In genomic region chr15:43134157-43134637, GRCh38 we compare ENCODE assay signal across 8 cellular contexts. TPM values are rescaled to one million over a fixed set of nuclear protein-coding genes. Genes with fewer than 3 reads are reported as not detected.
A peak's percentile ranks its signal among the peaks of the same experiment; 100 is the strongest.
DNase-seq lines count a peak whose midpoint lies in the region; ATAC-seq, FAIRE-seq and TF ChIP-seq lines count a peak whose summit lies in the region.

No MANE protein-coding gene starts in this region.

- H3K4me3 ChIP-seq in BJ (ENCODE audit: low read depth, low read length) (peak overlapping the region; percentile 62), GM23248 (peak overlapping the region; percentile 82), RWPE2 (ENCODE audit: severe bottlenecking) (peak overlapping the region; percentile 65), endothelial cell of umbilical vein (replicated peaks in 1 of 3; ENCODE audit: insufficient read depth in 1 of 3, low read depth in 1 of 3, low read length in 3 of 3) (peak overlapping the region; percentile 17 to 73 (median 64)), neural cell (ENCODE audit: low read length) (peak overlapping the region; percentile 70)

- ATAC-seq in RWPE2 (ENCODE audit: low read depth) (peak; percentile 38), GM18867 (IDR thresholded peaks at IDR 0.05; ENCODE audit: unreplicated experiment) (no peak), GM18873 (IDR thresholded peaks at IDR 0.05; ENCODE audit: low FRiP score, unreplicated experiment) (no peak), GM19467 (IDR thresholded peaks at IDR 0.05; ENCODE audit: unreplicated experiment) (no peak)

- peak overlapping the region; percentile 97 for H2AFZ ChIP-seq in GM23248
- peak overlapping the region; percentile 97 for H2AFZ ChIP-seq in endothelial cell of umbilical vein (ENCODE audit: low read depth, low read length)
- H2AFZ ChIP-seq in neural cell (ENCODE audit: low read depth, low read length), result no peak overlapping the region

- no peak for TF ChIP-seq EP300 in neural cell (conservative IDR thresholded peaks at IDR 0.05; ENCODE audit: poor library complexity, severe bottlenecking)

- H3K4me2 ChIP-seq in GM23248 (ENCODE audit: unreplicated experiment) (peak overlapping the region; percentile 81), endothelial cell of umbilical vein (ENCODE audit: insufficient read depth, low read length) (peak overlapping the region; percentile 89), neural cell (ENCODE audit: low read length) (peak overlapping the region; percentile 38)

- POLR2A ChIA-PET in BJ (lab: Charles Lee), result no interaction called here
- POLR2A ChIA-PET in endothelial cell of umbilical vein (lab: Charles Lee), result no interaction called here

- CTCF ChIA-PET in BJ (lab: Yijun Ruan, JAX) (interaction anchor here (1.2 kb wide), 1 partner anchor 91 kb away, joined by 3 read pairs; no protein-coding TSS in a partner anchor), endothelial cell of umbilical vein (lab: Charles Lee) (interaction anchor here (2.4 kb wide), 1 partner anchor 70 kb away, joined by 8 read pairs; no protein-coding TSS in a partner anchor)

- H3K27ac ChIP-seq in GM23248, result no peak overlapping the region
- H3K27ac ChIP-seq in RWPE2 (ENCODE audit: poor library complexity, severe bottlenecking), result peak overlapping the region; percentile 32
- no peak overlapping the region for H3K27ac ChIP-seq in endothelial cell of umbilical vein (ENCODE audit: insufficient read depth, low read depth, low read length)
- no peak overlapping the region for H3K27ac ChIP-seq in neural cell (ENCODE audit: low read length)

- H3K9me1 ChIP-seq in endothelial cell of umbilical vein (replicated peaks; ENCODE audit: control insufficient read depth, extremely low read depth, insufficient read depth, low read length), result no peaks in the 10 kb centered on the region

- no peaks in the 10 kb centered on the region for H4K20me1 ChIP-seq in GM23248 (ENCODE audit: insufficient read depth)
- H4K20me1 ChIP-seq in endothelial cell of umbilical vein (replicated peaks; ENCODE audit: control insufficient read depth, extremely low read depth, insufficient read depth, low read length), result no peaks in the 10 kb centered on the region
- H4K20me1 ChIP-seq in neural cell (ENCODE audit: insufficient read depth), result no peaks in the 10 kb centered on the region

- H3F3A ChIP-seq in GM23248 (ENCODE audit: insufficient read depth) (0 out of 2 replicates have a peak, but pooled peaks cover 7% of the 10 kb centered on the region), neural cell (ENCODE audit: insufficient read depth, low read length, poor library complexity, severe bottlenecking) (no peaks in the 10 kb centered on the region)

- no peak for TF ChIP-seq POLR2A in endothelial cell of umbilical vein (IDR thresholded peaks at IDR 0.05; ENCODE audit: low read depth, low read length)

- 0 out of 2 replicates have a peak, but pooled peaks cover 6% of the 10 kb centered on the region for H3K79me2 ChIP-seq in GM23248 (ENCODE audit: insufficient read depth)
- no peaks in the 10 kb centered on the region for H3K79me2 ChIP-seq in endothelial cell of umbilical vein (ENCODE audit: control insufficient read depth, insufficient read depth, low read length)
- H3K79me2 ChIP-seq in neural cell (replicated peaks; ENCODE audit: insufficient read depth, low read length), result no peaks in the 10 kb centered on the region

- FAIRE-seq in endothelial cell of umbilical vein (lab: Jason Lieb, UNC), result no peak

- TF ChIP-seq CTCF in BJ (IDR thresholded peaks at IDR 0.05; ENCODE audit: insufficient read depth, low read depth, low read length) (no peak), RWPE2 (IDR thresholded peaks at IDR 0.05; ENCODE audit: poor library complexity, severe bottlenecking) (no peak), endothelial cell of umbilical vein (IDR thresholded peaks at IDR 0.05; ENCODE audit: extremely low read depth in 1 of 2, insufficient read depth in 1 of 2, low read depth in 1 of 2, low read length in 2 of 2) (no peak), neural cell (IDR thresholded peaks at IDR 0.05; ENCODE audit: poor library complexity, severe bottlenecking) (no peak)

- H3K27me3 ChIP-seq in BJ (ENCODE audit: control insufficient read depth, insufficient read depth, low read length), result no peaks in the 10 kb centered on the region
- no peaks in the 10 kb centered on the region for H3K27me3 ChIP-seq in GM23248 (replicated peaks; ENCODE audit: insufficient read depth)
- no peaks in the 10 kb centered on the region for H3K27me3 ChIP-seq in RWPE2 (ENCODE audit: insufficient read depth, poor library complexity, severe bottlenecking)
- no peaks in the 10 kb centered on the region for H3K27me3 ChIP-seq in endothelial cell of umbilical vein (ENCODE audit: control insufficient read depth in 2 of 2, insufficient read depth in 2 of 2, low read length in 2 of 2)
- peaks cover 16% of the 10 kb centered on the region for H3K27me3 ChIP-seq in neural cell (ENCODE audit: insufficient read depth, low read depth, low read length)

- in situ Hi-C loops in GM23248 (cut with MboI), result no loop called here

- H3K9ac ChIP-seq in GM23248, result peak overlapping the region; percentile 82
- H3K9ac ChIP-seq in endothelial cell of umbilical vein (replicated peaks; ENCODE audit: extremely low read depth, insufficient read depth, low read length), result peak overlapping the region; percentile 61
- H3K9ac ChIP-seq in neural cell (ENCODE audit: low read length), result peak overlapping the region; percentile 58

- DNase-seq in BJ (ENCODE audit: low read depth) (no peak), GM23248 (peak; percentile 17), RWPE2 (ENCODE audit: low spot score) (no peak), endothelial cell of umbilical vein (ENCODE audit: low read depth, low spot score) (peak; percentile 7)

- intact Hi-C loops in endothelial cell of umbilical vein (cut with micrococcal nuclease), result no loop called here

- peaks cover 13% of the 10 kb centered on the region for H3K4me1 ChIP-seq in GM23248 (ENCODE audit: insufficient read depth)
- peaks cover 11% of the 10 kb centered on the region for H3K4me1 ChIP-seq in RWPE2 (ENCODE audit: insufficient read depth, poor library complexity, severe bottlenecking)
- peaks cover 11% of the 10 kb centered on the region for H3K4me1 ChIP-seq in endothelial cell of umbilical vein (ENCODE audit: control insufficient read depth, extremely low read depth, insufficient read depth, low read length)

- no peaks in the 10 kb centered on the region for H3K9me2 ChIP-seq in GM23248 (ENCODE audit: insufficient read depth)
- H3K9me2 ChIP-seq in neural cell (ENCODE audit: insufficient read depth, low read length), result no peaks in the 10 kb centered on the region

- dilution Hi-C loops in endothelial cell of umbilical vein (cut with MboI; ENCODE audit: extremely low pct_ligation_motif_present, low sequenced_read_pairs), result no loop called here

- H3K9me3 ChIP-seq in GM23248 (ENCODE audit: low read depth), result no peaks in the 10 kb centered on the region
- no peaks in the 10 kb centered on the region for H3K9me3 ChIP-seq in RWPE2 (ENCODE audit: severe bottlenecking)
- H3K9me3 ChIP-seq in endothelial cell of umbilical vein (replicated peaks; ENCODE audit: control insufficient read depth, insufficient read depth, low read length), result no peaks in the 10 kb centered on the region
- H3K9me3 ChIP-seq in neural cell (ENCODE audit: low read length), result no peaks in the 10 kb centered on the region

- no peak for TF ChIP-seq RAD21 in neural cell (conservative IDR thresholded peaks at IDR 0.05)

- 12% methylated on average over 12 of the region's 12 CpGs for WGBS in GM23248 (ENCODE audit: low coverage in 1 of 2, low lambda C conversion rate in 2 of 2, missing lambda C conversion rate in 2 of 2), 2 experiments

- H3K36me3 ChIP-seq in BJ (ENCODE audit: control insufficient read depth, insufficient read depth, low read length), result no peaks in the 10 kb centered on the region; the same call in 1 of the 2 replicates
- H3K36me3 ChIP-seq in GM23248 (ENCODE audit: low read depth), result no peaks in the 10 kb centered on the region
- H3K36me3 ChIP-seq in RWPE2 (ENCODE audit: low read depth), result peaks cover 34% of the 10 kb centered on the region
- H3K36me3 ChIP-seq in endothelial cell of umbilical vein (ENCODE audit: control insufficient read depth in 2 of 2, extremely low read depth in 1 of 2, insufficient read depth in 2 of 2, low read length in 2 of 2), result peaks cover 0 to 10% of the 10 kb centered on the region in 2 experiments
- H3K36me3 ChIP-seq in neural cell (ENCODE audit: insufficient read depth, low read length), result no peaks in the 10 kb centered on the region

- BruUV-seq in endothelial cell of umbilical vein (replicated peaks; lab: Mats Ljungman, UMichigan), result no TSS peak

RNA-seq across cellular contexts. Expression of gene TMEM62, which starts 0.8 kb away (rescaled TPM):
- polyA plus RNA-seq in BJ (2011; rRNA removed), result 4.2 and 6.6 TPM in 2 replicates
- 2.0 and 3.2 TPM in 2 replicates for polyA minus RNA-seq in BJ (2011; rRNA and poly(A)+ RNA removed)
- total RNA-seq in GM23248 (2014; rRNA removed; shearing (Covaris generic)), result 5.9 and 11.2 TPM in 2 replicates
- polyA plus RNA-seq in GM23248 (2016; fragmentation: Nextera tagmentation; extraction: Ambion mirVana), result 6.5 and 8.2 TPM in 2 replicates
- total RNA-seq in endothelial cell of umbilical vein, result 17.6 and 22.2 TPM in 2 replicates
- 9.1 and 10.4 TPM in 2 replicates for polyA plus RNA-seq in endothelial cell of umbilical vein
- 5.7 and 6.0 TPM in 2 replicates for polyA plus RNA-seq in endothelial cell of umbilical vein (2011; cell fraction: cytosol; rRNA removed)
- polyA plus RNA-seq in endothelial cell of umbilical vein (2011; cell fraction: nucleus; rRNA removed), result 23.9 and 32.2 TPM in 2 replicates
- polyA plus RNA-seq in endothelial cell of umbilical vein (2012), result 4.9 and 8.2 TPM in 2 replicates
- polyA minus RNA-seq in endothelial cell of umbilical vein, result 8.4 and 8.6 TPM in 2 replicates
- 10.0 TPM for polyA minus RNA-seq in endothelial cell of umbilical vein (2011; cell fraction: cytosol; rRNA and poly(A)+ RNA removed)
- 15.8 and 18.6 TPM in 2 replicates for polyA minus RNA-seq in endothelial cell of umbilical vein (2011; cell fraction: nucleus; rRNA and poly(A)+ RNA removed)
- 8.7 and 14.3 TPM in 2 replicates for polyA plus RNA-seq in neural cell
- polyA minus RNA-seq in neural cell, result 10.5 and 12.5 TPM in 2 replicates

RNA-seq across cellular contexts. Expression of gene UBR1, which starts 28.4 kb away (rescaled TPM):
- polyA plus RNA-seq in BJ (2011; rRNA removed) (6.5 and 18.2 TPM in 2 replicates), GM23248 (2016; fragmentation: Nextera tagmentation; extraction: Ambion mirVana) (15.3 and 16.2 TPM in 2 replicates), endothelial cell of umbilical vein (3.9 and 5.3 TPM in 2 replicates), neural cell (33.5 and 35.9 TPM in 2 replicates)
- polyA minus RNA-seq in BJ (2011; rRNA and poly(A)+ RNA removed), result 15.4 and 15.9 TPM in 2 replicates
- 26.0 and 33.5 TPM in 2 replicates for total RNA-seq in GM23248 (2014; rRNA removed; shearing (Covaris generic))
- total RNA-seq in endothelial cell of umbilical vein, result 26.9 and 28.8 TPM in 2 replicates
- 4.3 and 4.9 TPM in 2 replicates for polyA plus RNA-seq in endothelial cell of umbilical vein (2011; cell fraction: cytosol; rRNA removed)
- polyA plus RNA-seq in endothelial cell of umbilical vein (2011; cell fraction: nucleus; rRNA removed), result 15.2 and 19.9 TPM in 2 replicates
- 10.5 and 15.7 TPM in 2 replicates for polyA plus RNA-seq in endothelial cell of umbilical vein (2012)
- polyA minus RNA-seq in endothelial cell of umbilical vein (22.8 and 27.2 TPM in 2 replicates), neural cell (87.4 and 99.2 TPM in 2 replicates)
- 16.5 TPM for polyA minus RNA-seq in endothelial cell of umbilical vein (2011; cell fraction: cytosol; rRNA and poly(A)+ RNA removed)
- polyA minus RNA-seq in endothelial cell of umbilical vein (2011; cell fraction: nucleus; rRNA and poly(A)+ RNA removed), result 52.0 and 62.5 TPM in 2 replicates

RNA-seq across cellular contexts. Expression of gene CCNDBP1, which starts 51.0 kb away (rescaled TPM):
- polyA plus RNA-seq in BJ (2011; rRNA removed) (76.5 and 86.5 TPM in 2 replicates), GM23248 (2016; fragmentation: Nextera tagmentation; extraction: Ambion mirVana) (100 and 104 TPM in 2 replicates), endothelial cell of umbilical vein (54.9 and 74.4 TPM in 2 replicates), neural cell (67.6 and 89.2 TPM in 2 replicates)
- 22.2 and 34.4 TPM in 2 replicates for polyA minus RNA-seq in BJ (2011; rRNA and poly(A)+ RNA removed)
- total RNA-seq in GM23248 (2014; rRNA removed; shearing (Covaris generic)), result 87.9 and 92.3 TPM in 2 replicates
- total RNA-seq in endothelial cell of umbilical vein, result 39.9 and 41.4 TPM in 2 replicates
- polyA plus RNA-seq in endothelial cell of umbilical vein (2011; cell fraction: cytosol; rRNA removed), result 50.3 and 56.5 TPM in 2 replicates
- polyA plus RNA-seq in endothelial cell of umbilical vein (2011; cell fraction: nucleus; rRNA removed), result 48.8 and 51.3 TPM in 2 replicates
- polyA plus RNA-seq in endothelial cell of umbilical vein (2012), result 27.9 and 38.7 TPM in 2 replicates
- polyA minus RNA-seq in endothelial cell of umbilical vein (33.6 and 34.1 TPM in 2 replicates), neural cell (25.4 and 32.4 TPM in 2 replicates)
- 17.4 TPM for polyA minus RNA-seq in endothelial cell of umbilical vein (2011; cell fraction: cytosol; rRNA and poly(A)+ RNA removed)
- polyA minus RNA-seq in endothelial cell of umbilical vein (2011; cell fraction: nucleus; rRNA and poly(A)+ RNA removed), result 24.9 and 27.8 TPM in 2 replicates

Comparison
In these comparisons a context has a peak if more than half of its experiments do, and no peak if none do; other contexts are left out.
1. DNase-seq: peak in GM23248 (single experiment) and endothelial cell of umbilical vein (single experiment); none in BJ (single experiment) and RWPE2 (single experiment).
2. H3K4me2 ChIP-seq: peak in every context shown above with its lines; median percentile 89 in endothelial cell of umbilical vein; 81 in GM23248; 38 in neural cell.
3. Peak in every context shown above with its lines, with median percentiles within 50 percentile points of each other: H3K4me3 ChIP-seq and H3K9ac ChIP-seq.